ENCODE assay signal across 10 cellular contexts in the genomic region with DNA sequence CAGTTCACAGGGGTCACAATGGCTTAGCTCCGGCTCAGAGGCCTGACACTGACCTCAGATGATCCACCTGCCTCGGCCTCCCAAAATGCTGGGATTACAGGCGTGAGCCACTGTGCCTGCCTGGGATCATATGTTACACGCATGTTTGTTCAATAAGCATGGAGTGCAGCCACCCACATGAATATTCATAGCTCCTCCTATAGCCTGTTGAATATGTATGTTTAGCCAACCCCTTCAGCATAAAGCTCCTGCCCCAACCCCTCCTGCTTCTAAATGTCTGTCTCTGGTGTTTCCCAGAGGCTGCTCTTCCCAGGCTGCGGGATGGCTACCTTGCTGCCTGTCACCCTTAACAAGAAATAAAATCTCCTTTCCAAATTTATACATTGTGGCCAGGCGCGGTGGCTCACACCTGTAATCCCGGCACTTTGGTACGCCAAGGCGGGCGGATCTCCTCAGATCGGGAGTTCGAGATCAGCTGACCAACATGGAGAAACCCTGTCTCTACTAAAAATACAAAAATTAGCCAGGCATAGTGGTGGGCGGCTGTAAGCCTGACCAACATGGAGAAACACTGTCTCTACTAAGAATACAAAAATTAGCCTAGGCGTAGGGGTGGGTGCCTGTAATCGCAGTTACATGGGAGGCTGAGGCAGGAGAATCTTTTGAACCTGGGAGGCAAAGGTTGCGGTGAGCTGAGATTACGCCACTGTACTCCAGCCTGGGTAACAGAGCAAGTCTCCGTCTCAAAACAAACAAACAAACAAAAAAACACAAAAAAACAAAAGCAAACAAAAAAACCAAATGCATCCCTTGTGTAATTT. TPM values are rescaled to one million over a fixed set of nuclear protein-coding genes. Genes with fewer than 3 reads are reported as not detected.
DNase-seq lines count a peak whose midpoint lies in the region; ATAC-seq, FAIRE-seq and TF ChIP-seq lines count a peak whose summit lies in the region.
"Had no signal": no experiment of that assay in that cellular context is flagged by ENCODE, and none has a peak within 500 bp of the region (broad histone marks: within the 10 kb centered on the region; RNA-seq: fewer than 3 reads in every experiment).

No MANE protein-coding gene starts in this region.

- BruUV-seq in A673 (replicated peaks; lab: Mats Ljungman, UMichigan): no TSS peak

- H3K27me3 ChIP-seq in A673 (replicated peaks; ENCODE audit: insufficient read depth, low read depth, low read length, poor library complexity): no peaks in the 10 kb centered on the region
- no peaks in the 10 kb centered on the region for H3K27me3 ChIP-seq in naive thymus-derived CD4-positive, alpha-beta T cell (ENCODE audit: control insufficient read depth in 2 of 2, insufficient read depth in 2 of 2, low read length in 2 of 2)

- no peaks in the 10 kb centered on the region for H3K36me3 ChIP-seq in A673 (ENCODE audit: insufficient read depth, low read length, poor library complexity, severe bottlenecking)
- H3K36me3 ChIP-seq in naive thymus-derived CD4-positive, alpha-beta T cell (ENCODE audit: control insufficient read depth in 2 of 3, insufficient read depth in 3 of 3, low read length in 3 of 3): peaks cover 0 to 6% (median 0%) of the 10 kb centered on the region in 3 experiments

- H3K27ac ChIP-seq in A673 (ENCODE audit: low read depth, low read length, poor library complexity, severe bottlenecking): no peak overlapping the region
- peak overlapping the region; percentile 77 for H3K27ac ChIP-seq in naive thymus-derived CD4-positive, alpha-beta T cell (ENCODE audit: low read depth, low read length)

- peak overlapping the region; percentile 84 for H3K27ac Mint-ChIP-seq in activated naive CD8-positive, alpha-beta T cell
- H3K27ac Mint-ChIP-seq in naive thymus-derived CD4-positive, alpha-beta T cell: peak overlapping the region; percentile 62 to 93 (median 82)

- in situ Hi-C loops in GM13976 (cut with MboI; ENCODE audit: low sequenced_read_pairs, unreplicated experiment): no loop called here

- no peak for ATAC-seq in naive thymus-derived CD4-positive, alpha-beta T cell
- ATAC-seq in GM19463 (IDR thresholded peaks at IDR 0.05; ENCODE audit: unreplicated experiment): no peak
- ATAC-seq in GM18907 (IDR thresholded peaks at IDR 0.05; ENCODE audit: unreplicated experiment): no peak

- CTCF ChIA-PET in A673 (lab: Charles Lee): no interaction called here
- CTCF ChIA-PET in naive thymus-derived CD4-positive, alpha-beta T cell (lab: Charles Lee): no interaction called here

- peak overlapping the region; percentile 70 for H3K4me3 Mint-ChIP-seq in activated naive CD8-positive, alpha-beta T cell
- H3K4me3 Mint-ChIP-seq in naive thymus-derived CD4-positive, alpha-beta T cell: peak overlapping the region; percentile 63 to 88 (median 79)

- no peak for TF ChIP-seq CTCF in A673 (conservative IDR thresholded peaks at IDR 0.05; ENCODE audit: low read depth, low read length)
- TF ChIP-seq CTCF in GM13976 (IDR thresholded peaks at IDR 0.05; ENCODE audit: borderline replicate concordance, control extremely low read depth, extremely low read depth, insufficient read depth, missing control alignments): no peak

- H3K9me3 ChIP-seq in A673 (ENCODE audit: low read depth, low read length, poor library complexity, severe bottlenecking): no peaks in the 10 kb centered on the region
- H3K9me3 ChIP-seq in naive thymus-derived CD4-positive, alpha-beta T cell (ENCODE audit: control insufficient read depth in 2 of 3, low read length in 3 of 3): no peaks in the 10 kb centered on the region

- H3K27me3 Mint-ChIP-seq in activated naive CD8-positive, alpha-beta T cell: no peaks in the 10 kb centered on the region
- H3K27me3 Mint-ChIP-seq in naive thymus-derived CD4-positive, alpha-beta T cell: no peaks in the 10 kb centered on the region

- peaks cover 14% of the 10 kb centered on the region for H3K4me1 ChIP-seq in A673 (ENCODE audit: insufficient read depth, low read length, poor library complexity, severe bottlenecking)
- H3K4me1 ChIP-seq in naive thymus-derived CD4-positive, alpha-beta T cell (ENCODE audit: control insufficient read depth in 2 of 2, insufficient read depth in 2 of 2, low read length in 2 of 2): peaks cover 8 to 18% of the 10 kb centered on the region in 2 donors

- TF ChIP-seq POLR2A in GM12891 (IDR thresholded peaks at IDR 0.05; ENCODE audit: low read depth, low read length): no peak

- peak overlapping the region; percentile 41 for H3K4me3 ChIP-seq in A673 (ENCODE audit: low read depth, low read length, poor library complexity, severe bottlenecking)
- H3K4me3 ChIP-seq in naive thymus-derived CD4-positive, alpha-beta T cell (ENCODE audit: low read length): no peak overlapping the region

- H3K36me3 Mint-ChIP-seq in activated naive CD8-positive, alpha-beta T cell: no peaks in the 10 kb centered on the region
- peaks cover 0 to 7% (median 3%) of the 10 kb centered on the region in 5 donors for H3K36me3 Mint-ChIP-seq in naive thymus-derived CD4-positive, alpha-beta T cell

- POLR2A ChIA-PET in A673 (lab: Charles Lee; ENCODE audit: low non-redundant PET): no interaction called here
- POLR2A ChIA-PET in naive thymus-derived CD4-positive, alpha-beta T cell (lab: Charles Lee): interaction anchor here (0.8 to 1.5 kb wide), 3 partner anchors 9 to 25 kb away, joined by 3 to 6 read pairs (median 3); partner anchors contain the start of gene APOBEC3C

- intact Hi-C loops in A673 (cut with micrococcal nuclease; ENCODE audit: unreplicated experiment): no loop called here
- intact Hi-C loops in naive thymus-derived CD4-positive, alpha-beta T cell (cut with micrococcal nuclease): loop anchor here (1.0 to 5.0 kb wide), 5 partner anchors 19 to 58 kb away; partner anchors contain the start of genes APOBEC3D (in 1 of the 2), APOBEC3G (in 1 of the 2) and APOBEC3H (in 1 of the 2)

- peaks cover 37% of the 10 kb centered on the region for H3K4me1 Mint-ChIP-seq in activated naive CD8-positive, alpha-beta T cell (ENCODE audit: low read depth)
- H3K4me1 Mint-ChIP-seq in naive thymus-derived CD4-positive, alpha-beta T cell: peaks cover 24 to 48% (median 39%) of the 10 kb centered on the region in 7 donors

- DNase-seq in A673 (ENCODE audit: low spot score) (peak; percentile 27), GM12891 (ENCODE audit: insufficient read length, low spot score) (no peak), AG08395 (ENCODE audit: low spot score) (no peak), GM13976 (ENCODE audit: low spot score) (no peak)
- no peak for DNase-seq in naive thymus-derived CD4-positive, alpha-beta T cell
- DNase-seq: DMS53, NCI-H1048 had no signal

- no peak for FAIRE-seq in GM12891 (lab: Jason Lieb, UNC)

- no peaks in the 10 kb centered on the region for H3K9me3 Mint-ChIP-seq in activated naive CD8-positive, alpha-beta T cell (ENCODE audit: low read depth)
- H3K9me3 Mint-ChIP-seq in naive thymus-derived CD4-positive, alpha-beta T cell: no peaks in the 10 kb centered on the region

TF ChIP-seq in GM12891, 5 proteins besides CTCF, POLR2A, EP300 and RAD21:
- TF ChIP-seq POU2F2 (IDR thresholded peaks at IDR 0.05; ENCODE audit: low read depth, low read length): peak; percentile 94
- TF ChIP-seq TAF1 (IDR thresholded peaks at IDR 0.05; ENCODE audit: low read depth, low read length): no peak

RNA-seq across cellular contexts. Expression of gene APOBEC3F, which starts 1.1 kb away (rescaled TPM):
- total RNA-seq in A673 (2021): 4.5 and 6.6 TPM in 2 replicates
- 11.2 TPM for polyA plus RNA-seq in GM12891 (2012; ENCODE audit: low read depth, missing spikeins)
- total RNA-seq in naive thymus-derived CD4-positive, alpha-beta T cell: 10 to 100 TPM; 12.5 to 40.4 (median 12.7) TPM
- 1 to 10 TPM; 4.9 to 9.1 TPM for polyA plus RNA-seq in naive thymus-derived CD4-positive, alpha-beta T cell

RNA-seq across cellular contexts. Expression of gene APOBEC3D, which starts 18.6 kb away (rescaled TPM):
- total RNA-seq in A673 (2021): 3.1 and 4.7 TPM in 2 replicates
- 9.2 TPM for polyA plus RNA-seq in GM12891 (2012; ENCODE audit: low read depth, missing spikeins)
- total RNA-seq in naive thymus-derived CD4-positive, alpha-beta T cell: 10 to 100 TPM; 10.9 to 40.8 (median 19.1) TPM
- polyA plus RNA-seq in naive thymus-derived CD4-positive, alpha-beta T cell: 1 to 10 TPM; 7.0 to 9.4 TPM

RNA-seq across cellular contexts. Expression of gene APOBEC3C, which starts 25.5 kb away (rescaled TPM):
- total RNA-seq in A673 (2021): 12.9 and 13.0 TPM in 2 replicates
- polyA plus RNA-seq in GM12891 (2012; ENCODE audit: low read depth, missing spikeins): 104 TPM
- 100 to 1,000 TPM in 1 of 5 experiments, 10 to 100 TPM in 4; 16.4 to 102 (median 20.5) TPM for total RNA-seq in naive thymus-derived CD4-positive, alpha-beta T cell
- polyA plus RNA-seq in naive thymus-derived CD4-positive, alpha-beta T cell: 10 to 100 TPM; 41.2 to 46.2 TPM

RNA-seq across cellular contexts. Expression of gene APOBEC3G, which starts 37.6 kb away (rescaled TPM):
- 2.5 and 3.2 TPM in 2 replicates for total RNA-seq in A673 (2021)
- polyA plus RNA-seq in GM12891 (2012; ENCODE audit: low read depth, missing spikeins): 88.3 TPM
- 10 to 100 TPM; 18.5 to 93.2 (median 21.0) TPM for total RNA-seq in naive thymus-derived CD4-positive, alpha-beta T cell
- 10 to 100 TPM; 22.9 to 32.7 TPM for polyA plus RNA-seq in naive thymus-derived CD4-positive, alpha-beta T cell

RNA-seq across cellular contexts. Expression of gene APOBEC3B, which starts 57.4 kb away (rescaled TPM):
- total RNA-seq in A673 (2021): 6.4 and 9.0 TPM in 2 replicates
- 23.0 TPM for polyA plus RNA-seq in GM12891 (2012; ENCODE audit: low read depth, missing spikeins)
- total RNA-seq in naive thymus-derived CD4-positive, alpha-beta T cell: 10 to 100 TPM in 2 of 5 experiments, 1 to 10 TPM in 1, under 1 TPM in 1, not detected in 1; 0.30 to 16.0 (median 7.1) TPM
- polyA plus RNA-seq in naive thymus-derived CD4-positive, alpha-beta T cell: not detected
